1 cellular context compared by ENCODE assay signal in the genomic region with DNA sequence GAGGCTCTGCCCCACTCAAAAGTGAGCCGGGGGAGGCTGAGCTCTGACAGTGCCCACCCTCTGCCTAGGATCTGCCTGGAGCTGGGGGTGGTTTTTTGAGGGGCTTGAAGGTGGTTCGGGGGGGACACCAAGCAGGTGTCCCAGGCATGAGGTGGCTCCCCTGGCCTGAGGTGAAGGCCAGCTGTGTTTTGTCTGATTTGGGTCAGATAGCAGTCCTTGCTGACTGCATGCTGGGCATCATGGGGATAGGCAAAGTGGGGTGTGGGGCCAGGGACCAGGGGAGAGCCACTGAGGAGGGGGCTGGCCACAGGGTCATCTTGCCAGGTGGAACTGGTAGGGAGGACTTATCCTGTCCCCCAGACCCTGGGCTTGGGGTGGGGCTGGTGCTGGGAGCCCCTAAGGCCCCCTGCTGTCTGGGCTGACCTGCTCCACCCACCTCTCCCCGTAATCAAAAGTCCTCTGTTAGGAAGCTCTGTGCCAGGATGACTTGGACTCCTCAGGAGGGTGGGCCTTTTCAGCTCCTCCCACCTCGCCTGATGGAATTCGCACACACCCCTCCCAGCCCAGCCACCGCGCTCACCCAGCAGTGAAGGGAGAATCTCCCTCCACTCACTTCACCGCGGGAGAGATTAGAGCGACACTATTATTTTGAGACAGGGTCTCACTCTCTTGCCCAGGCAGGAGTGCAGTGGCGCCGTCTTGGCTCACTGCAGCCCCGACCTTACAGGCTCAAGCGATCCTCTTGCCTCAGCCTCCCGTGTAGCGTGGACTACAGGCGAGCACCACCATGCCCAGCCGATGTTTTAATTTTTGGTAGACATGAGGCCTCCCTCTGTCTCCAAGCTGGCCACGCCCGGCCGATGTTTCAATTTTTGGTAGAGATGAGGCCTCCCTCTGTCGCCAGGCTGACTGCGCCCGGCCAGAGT.
TF ChIP-seq lines count a peak whose summit lies in the region.

No MANE protein-coding gene starts in this region.

TF ChIP-seq in HepG2, 621 proteins besides CTCF, POLR2A, EP300 and RAD21 (continued from another document and continues in another):
- TF ChIP-seq, protein P1, sequence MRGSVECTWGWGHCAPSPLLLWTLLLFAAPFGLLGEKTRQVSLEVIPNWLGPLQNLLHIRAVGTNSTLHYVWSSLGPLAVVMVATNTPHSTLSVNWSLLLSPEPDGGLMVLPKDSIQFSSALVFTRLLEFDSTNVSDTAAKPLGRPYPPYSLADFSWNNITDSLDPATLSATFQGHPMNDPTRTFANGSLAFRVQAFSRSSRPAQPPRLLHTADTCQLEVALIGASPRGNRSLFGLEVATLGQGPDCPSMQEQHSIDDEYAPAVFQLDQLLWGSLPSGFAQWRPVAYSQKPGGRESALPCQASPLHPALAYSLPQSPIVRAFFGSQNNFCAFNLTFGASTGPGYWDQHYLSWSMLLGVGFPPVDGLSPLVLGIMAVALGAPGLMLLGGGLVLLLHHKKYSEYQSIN (CRISPR knock-in tag; IDR thresholded peaks at IDR 0.05; ENCODE audit: borderline replicate concordance), result no peak
- TF ChIP-seq, protein P2, sequence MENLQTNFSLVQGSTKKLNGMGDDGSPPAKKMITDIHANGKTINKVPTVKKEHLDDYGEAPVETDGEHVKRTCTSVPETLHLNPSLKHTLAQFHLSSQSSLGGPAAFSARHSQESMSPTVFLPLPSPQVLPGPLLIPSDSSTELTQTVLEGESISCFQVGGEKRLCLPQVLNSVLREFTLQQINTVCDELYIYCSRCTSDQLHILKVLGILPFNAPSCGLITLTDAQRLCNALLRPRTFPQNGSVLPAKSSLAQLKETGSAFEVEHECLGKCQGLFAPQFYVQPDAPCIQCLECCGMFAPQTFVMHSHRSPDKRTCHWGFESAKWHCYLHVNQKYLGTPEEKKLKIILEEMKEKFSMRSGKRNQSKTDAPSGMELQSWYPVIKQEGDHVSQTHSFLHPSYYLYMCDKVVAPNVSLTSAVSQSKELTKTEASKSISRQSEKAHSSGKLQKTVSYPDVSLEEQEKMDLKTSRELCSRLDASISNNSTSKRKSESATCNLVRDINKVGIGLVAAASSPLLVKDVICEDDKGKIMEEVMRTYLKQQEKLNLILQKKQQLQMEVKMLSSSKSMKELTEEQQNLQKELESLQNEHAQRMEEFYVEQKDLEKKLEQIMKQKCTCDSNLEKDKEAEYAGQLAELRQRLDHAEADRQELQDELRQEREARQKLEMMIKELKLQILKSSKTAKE (CRISPR knock-in tag; IDR thresholded peaks at IDR 0.05; ENCODE audit: borderline replicate concordance), result no peak
- TF ChIP-seq ZNF562 (CRISPR knock-in tag; IDR thresholded peaks at IDR 0.05; ENCODE audit: borderline replicate concordance), result no peak
- TF ChIP-seq, protein P3, sequence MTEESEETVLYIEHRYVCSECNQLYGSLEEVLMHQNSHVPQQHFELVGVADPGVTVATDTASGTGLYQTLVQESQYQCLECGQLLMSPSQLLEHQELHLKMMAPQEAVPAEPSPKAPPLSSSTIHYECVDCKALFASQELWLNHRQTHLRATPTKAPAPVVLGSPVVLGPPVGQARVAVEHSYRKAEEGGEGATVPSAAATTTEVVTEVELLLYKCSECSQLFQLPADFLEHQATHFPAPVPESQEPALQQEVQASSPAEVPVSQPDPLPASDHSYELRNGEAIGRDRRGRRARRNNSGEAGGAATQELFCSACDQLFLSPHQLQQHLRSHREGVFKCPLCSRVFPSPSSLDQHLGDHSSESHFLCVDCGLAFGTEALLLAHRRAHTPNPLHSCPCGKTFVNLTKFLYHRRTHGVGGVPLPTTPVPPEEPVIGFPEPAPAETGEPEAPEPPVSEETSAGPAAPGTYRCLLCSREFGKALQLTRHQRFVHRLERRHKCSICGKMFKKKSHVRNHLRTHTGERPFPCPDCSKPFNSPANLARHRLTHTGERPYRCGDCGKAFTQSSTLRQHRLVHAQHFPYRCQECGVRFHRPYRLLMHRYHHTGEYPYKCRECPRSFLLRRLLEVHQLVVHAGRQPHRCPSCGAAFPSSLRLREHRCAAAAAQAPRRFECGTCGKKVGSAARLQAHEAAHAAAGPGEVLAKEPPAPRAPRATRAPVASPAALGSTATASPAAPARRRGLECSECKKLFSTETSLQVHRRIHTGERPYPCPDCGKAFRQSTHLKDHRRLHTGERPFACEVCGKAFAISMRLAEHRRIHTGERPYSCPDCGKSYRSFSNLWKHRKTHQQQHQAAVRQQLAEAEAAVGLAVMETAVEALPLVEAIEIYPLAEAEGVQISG (CRISPR knock-in tag; IDR thresholded peaks at IDR 0.05), result peak; percentile 30; the same call in 1 of the 2 replicates
- TF ChIP-seq ZFP1 (CRISPR knock-in tag; IDR thresholded peaks at IDR 0.05), result no peak
- no peak for TF ChIP-seq YY1 (IDR thresholded peaks at IDR 0.05; ENCODE audit: insufficient read depth, insufficient replicate concordance, low read depth, low read length)
- TF ChIP-seq REPIN1 (CRISPR knock-in tag; IDR thresholded peaks at IDR 0.05; ENCODE audit: borderline replicate concordance, low read depth), result 0 out of 2 replicates have a peak, but pooled peaks have one; percentile 33
- no peak for TF ChIP-seq ZNF660 (CRISPR knock-in tag; IDR thresholded peaks at IDR 0.05; ENCODE audit: borderline replicate concordance, low read depth)
- TF ChIP-seq DR1 (CRISPR knock-in tag; IDR thresholded peaks at IDR 0.05), result no peak
- TF ChIP-seq ZNF556 (CRISPR knock-in tag; IDR thresholded peaks at IDR 0.05; ENCODE audit: borderline replicate concordance), result 0 out of 2 replicates have a peak, but pooled peaks have one; percentile 48
- TF ChIP-seq ZNF672 (CRISPR knock-in tag; IDR thresholded peaks at IDR 0.05), result no peak
- TF ChIP-seq RFXANK (CRISPR knock-in tag; IDR thresholded peaks at IDR 0.05), result no peak
- TF ChIP-seq, protein P4, sequence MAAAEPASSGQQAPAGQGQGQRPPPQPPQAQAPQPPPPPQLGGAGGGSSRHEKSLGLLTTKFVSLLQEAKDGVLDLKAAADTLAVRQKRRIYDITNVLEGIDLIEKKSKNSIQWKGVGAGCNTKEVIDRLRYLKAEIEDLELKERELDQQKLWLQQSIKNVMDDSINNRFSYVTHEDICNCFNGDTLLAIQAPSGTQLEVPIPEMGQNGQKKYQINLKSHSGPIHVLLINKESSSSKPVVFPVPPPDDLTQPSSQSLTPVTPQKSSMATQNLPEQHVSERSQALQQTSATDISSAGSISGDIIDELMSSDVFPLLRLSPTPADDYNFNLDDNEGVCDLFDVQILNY (CRISPR knock-in tag; conservative IDR thresholded peaks at IDR 0.05), result no peak; the same call in 1 of the 2 replicates
- TF ChIP-seq ZNF205 (CRISPR knock-in tag; IDR thresholded peaks at IDR 0.05), result no peak
- no peak for TF ChIP-seq SAFB2 (CRISPR knock-in tag; IDR thresholded peaks at IDR 0.05; ENCODE audit: borderline replicate concordance, low read depth)
- TF ChIP-seq MAFG (CRISPR knock-in tag; IDR thresholded peaks at IDR 0.05), result no peak
- TF ChIP-seq HDAC2 (CRISPR knock-in tag; IDR thresholded peaks at IDR 0.05), result peak; percentile 15; the same call in 1 of the 2 replicates
- TF ChIP-seq ZNF468 (CRISPR knock-in tag; IDR thresholded peaks at IDR 0.05), result no peak
- no peak for TF ChIP-seq SOX5 (CRISPR knock-in tag; IDR thresholded peaks at IDR 0.05; ENCODE audit: borderline replicate concordance)
- TF ChIP-seq, protein P5, sequence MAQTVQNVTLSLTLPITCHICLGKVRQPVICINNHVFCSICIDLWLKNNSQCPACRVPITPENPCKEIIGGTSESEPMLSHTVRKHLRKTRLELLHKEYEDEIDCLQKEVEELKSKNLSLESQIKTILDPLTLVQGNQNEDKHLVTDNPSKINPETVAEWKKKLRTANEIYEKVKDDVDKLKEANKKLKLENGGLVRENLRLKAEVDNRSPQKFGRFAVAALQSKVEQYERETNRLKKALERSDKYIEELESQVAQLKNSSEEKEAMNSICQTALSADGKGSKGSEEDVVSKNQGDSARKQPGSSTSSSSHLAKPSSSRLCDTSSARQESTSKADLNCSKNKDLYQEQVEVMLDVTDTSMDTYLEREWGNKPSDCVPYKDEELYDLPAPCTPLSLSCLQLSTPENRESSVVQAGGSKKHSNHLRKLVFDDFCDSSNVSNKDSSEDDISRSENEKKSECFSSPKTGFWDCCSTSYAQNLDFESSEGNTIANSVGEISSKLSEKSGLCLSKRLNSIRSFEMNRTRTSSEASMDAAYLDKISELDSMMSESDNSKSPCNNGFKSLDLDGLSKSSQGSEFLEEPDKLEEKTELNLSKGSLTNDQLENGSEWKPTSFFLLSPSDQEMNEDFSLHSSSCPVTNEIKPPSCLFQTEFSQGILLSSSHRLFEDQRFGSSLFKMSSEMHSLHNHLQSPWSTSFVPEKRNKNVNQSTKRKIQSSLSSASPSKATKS (CRISPR knock-in tag; IDR thresholded peaks at IDR 0.05), result no peak
- no peak for TF ChIP-seq ATF1 (CRISPR knock-in tag; IDR thresholded peaks at IDR 0.05)
- TF ChIP-seq ZNF143 (CRISPR knock-in tag; IDR thresholded peaks at IDR 0.05), result 0 out of 2 replicates have a peak, but pooled peaks have one; percentile 18
- TF ChIP-seq, protein P6, sequence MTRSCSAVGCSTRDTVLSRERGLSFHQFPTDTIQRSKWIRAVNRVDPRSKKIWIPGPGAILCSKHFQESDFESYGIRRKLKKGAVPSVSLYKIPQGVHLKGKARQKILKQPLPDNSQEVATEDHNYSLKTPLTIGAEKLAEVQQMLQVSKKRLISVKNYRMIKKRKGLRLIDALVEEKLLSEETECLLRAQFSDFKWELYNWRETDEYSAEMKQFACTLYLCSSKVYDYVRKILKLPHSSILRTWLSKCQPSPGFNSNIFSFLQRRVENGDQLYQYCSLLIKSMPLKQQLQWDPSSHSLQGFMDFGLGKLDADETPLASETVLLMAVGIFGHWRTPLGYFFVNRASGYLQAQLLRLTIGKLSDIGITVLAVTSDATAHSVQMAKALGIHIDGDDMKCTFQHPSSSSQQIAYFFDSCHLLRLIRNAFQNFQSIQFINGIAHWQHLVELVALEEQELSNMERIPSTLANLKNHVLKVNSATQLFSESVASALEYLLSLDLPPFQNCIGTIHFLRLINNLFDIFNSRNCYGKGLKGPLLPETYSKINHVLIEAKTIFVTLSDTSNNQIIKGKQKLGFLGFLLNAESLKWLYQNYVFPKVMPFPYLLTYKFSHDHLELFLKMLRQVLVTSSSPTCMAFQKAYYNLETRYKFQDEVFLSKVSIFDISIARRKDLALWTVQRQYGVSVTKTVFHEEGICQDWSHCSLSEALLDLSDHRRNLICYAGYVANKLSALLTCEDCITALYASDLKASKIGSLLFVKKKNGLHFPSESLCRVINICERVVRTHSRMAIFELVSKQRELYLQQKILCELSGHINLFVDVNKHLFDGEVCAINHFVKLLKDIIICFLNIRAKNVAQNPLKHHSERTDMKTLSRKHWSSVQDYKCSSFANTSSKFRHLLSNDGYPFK (CRISPR knock-in tag; IDR thresholded peaks at IDR 0.05; ENCODE audit: borderline replicate concordance), result peak; percentile 40; the same call in 1 of the 2 replicates
- TF ChIP-seq, protein P7, sequence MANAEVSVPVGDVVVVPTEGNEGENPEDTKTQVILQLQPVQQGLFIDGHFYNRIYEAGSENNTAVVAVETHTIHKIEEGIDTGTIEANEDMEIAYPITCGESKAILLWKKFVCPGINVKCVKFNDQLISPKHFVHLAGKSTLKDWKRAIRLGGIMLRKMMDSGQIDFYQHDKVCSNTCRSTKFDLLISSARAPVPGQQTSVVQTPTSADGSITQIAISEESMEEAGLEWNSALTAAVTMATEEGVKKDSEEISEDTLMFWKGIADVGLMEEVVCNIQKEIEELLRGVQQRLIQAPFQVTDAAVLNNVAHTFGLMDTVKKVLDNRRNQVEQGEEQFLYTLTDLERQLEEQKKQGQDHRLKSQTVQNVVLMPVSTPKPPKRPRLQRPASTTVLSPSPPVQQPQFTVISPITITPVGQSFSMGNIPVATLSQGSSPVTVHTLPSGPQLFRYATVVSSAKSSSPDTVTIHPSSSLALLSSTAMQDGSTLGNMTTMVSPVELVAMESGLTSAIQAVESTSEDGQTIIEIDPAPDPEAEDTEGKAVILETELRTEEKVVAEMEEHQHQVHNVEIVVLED (CRISPR knock-in tag; IDR thresholded peaks at IDR 0.05; ENCODE audit: borderline replicate concordance), result no peak
- TF ChIP-seq, protein P8, sequence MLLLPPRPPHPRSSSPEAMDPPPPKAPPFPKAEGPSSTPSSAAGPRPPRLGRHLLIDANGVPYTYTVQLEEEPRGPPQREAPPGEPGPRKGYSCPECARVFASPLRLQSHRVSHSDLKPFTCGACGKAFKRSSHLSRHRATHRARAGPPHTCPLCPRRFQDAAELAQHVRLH (CRISPR knock-in tag; IDR thresholded peaks at IDR 0.05; ENCODE audit: borderline replicate concordance, low read depth), result peak; percentile 89
- TF ChIP-seq BORCS8-MEF2B (CRISPR knock-in tag; IDR thresholded peaks at IDR 0.05), result peak; percentile 52; the same call in 1 of the 2 replicates
- TF ChIP-seq, protein P9, sequence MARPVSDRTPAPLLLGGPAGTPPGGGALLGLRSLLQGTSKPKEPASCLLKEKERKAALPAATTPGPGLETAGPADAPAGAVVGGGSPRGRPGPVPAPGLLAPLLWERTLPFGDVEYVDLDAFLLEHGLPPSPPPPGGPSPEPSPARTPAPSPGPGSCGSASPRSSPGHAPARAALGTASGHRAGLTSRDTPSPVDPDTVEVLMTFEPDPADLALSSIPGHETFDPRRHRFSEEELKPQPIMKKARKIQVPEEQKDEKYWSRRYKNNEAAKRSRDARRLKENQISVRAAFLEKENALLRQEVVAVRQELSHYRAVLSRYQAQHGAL (CRISPR knock-in tag; IDR thresholded peaks at IDR 0.05; ENCODE audit: not compliant biosample characterization), result no peak
- TF ChIP-seq HMG20A (CRISPR knock-in tag; IDR thresholded peaks at IDR 0.05; ENCODE audit: borderline replicate concordance), result no peak
- TF ChIP-seq, protein P10, sequence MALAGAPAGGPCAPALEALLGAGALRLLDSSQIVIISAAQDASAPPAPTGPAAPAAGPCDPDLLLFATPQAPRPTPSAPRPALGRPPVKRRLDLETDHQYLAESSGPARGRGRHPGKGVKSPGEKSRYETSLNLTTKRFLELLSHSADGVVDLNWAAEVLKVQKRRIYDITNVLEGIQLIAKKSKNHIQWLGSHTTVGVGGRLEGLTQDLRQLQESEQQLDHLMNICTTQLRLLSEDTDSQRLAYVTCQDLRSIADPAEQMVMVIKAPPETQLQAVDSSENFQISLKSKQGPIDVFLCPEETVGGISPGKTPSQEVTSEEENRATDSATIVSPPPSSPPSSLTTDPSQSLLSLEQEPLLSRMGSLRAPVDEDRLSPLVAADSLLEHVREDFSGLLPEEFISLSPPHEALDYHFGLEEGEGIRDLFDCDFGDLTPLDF (CRISPR knock-in tag; IDR thresholded peaks at IDR 0.05), result no peak
- TF ChIP-seq ZNF253 (CRISPR knock-in tag; IDR thresholded peaks at IDR 0.05; ENCODE audit: borderline replicate concordance), result no peak; the same call in 1 of the 2 replicates
- TF ChIP-seq GLI4 (CRISPR knock-in tag; IDR thresholded peaks at IDR 0.05; ENCODE audit: borderline replicate concordance), result no peak
- no peak for TF ChIP-seq SKI (IDR thresholded peaks at IDR 0.05; ENCODE audit: partially characterized antibody)
- TF ChIP-seq KMT2A (CRISPR knock-in tag; IDR thresholded peaks at IDR 0.05), result no peak
- TF ChIP-seq, protein P11, sequence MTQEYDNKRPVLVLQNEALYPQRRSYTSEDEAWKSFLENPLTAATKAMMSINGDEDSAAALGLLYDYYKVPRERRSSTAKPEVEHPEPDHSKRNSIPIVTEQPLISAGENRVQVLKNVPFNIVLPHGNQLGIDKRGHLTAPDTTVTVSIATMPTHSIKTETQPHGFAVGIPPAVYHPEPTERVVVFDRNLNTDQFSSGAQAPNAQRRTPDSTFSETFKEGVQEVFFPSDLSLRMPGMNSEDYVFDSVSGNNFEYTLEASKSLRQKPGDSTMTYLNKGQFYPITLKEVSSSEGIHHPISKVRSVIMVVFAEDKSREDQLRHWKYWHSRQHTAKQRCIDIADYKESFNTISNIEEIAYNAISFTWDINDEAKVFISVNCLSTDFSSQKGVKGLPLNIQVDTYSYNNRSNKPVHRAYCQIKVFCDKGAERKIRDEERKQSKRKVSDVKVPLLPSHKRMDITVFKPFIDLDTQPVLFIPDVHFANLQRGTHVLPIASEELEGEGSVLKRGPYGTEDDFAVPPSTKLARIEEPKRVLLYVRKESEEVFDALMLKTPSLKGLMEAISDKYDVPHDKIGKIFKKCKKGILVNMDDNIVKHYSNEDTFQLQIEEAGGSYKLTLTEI (CRISPR knock-in tag; conservative IDR thresholded peaks at IDR 0.05), result no peak
- TF ChIP-seq NFATC3 (CRISPR knock-in tag; IDR thresholded peaks at IDR 0.05), result no peak
- TF ChIP-seq ZZZ3 (CRISPR knock-in tag; IDR thresholded peaks at IDR 0.05; ENCODE audit: borderline replicate concordance), result no peak
